Comparison of ENCODE assay signal across 2 cellular contexts in the genomic region with DNA sequence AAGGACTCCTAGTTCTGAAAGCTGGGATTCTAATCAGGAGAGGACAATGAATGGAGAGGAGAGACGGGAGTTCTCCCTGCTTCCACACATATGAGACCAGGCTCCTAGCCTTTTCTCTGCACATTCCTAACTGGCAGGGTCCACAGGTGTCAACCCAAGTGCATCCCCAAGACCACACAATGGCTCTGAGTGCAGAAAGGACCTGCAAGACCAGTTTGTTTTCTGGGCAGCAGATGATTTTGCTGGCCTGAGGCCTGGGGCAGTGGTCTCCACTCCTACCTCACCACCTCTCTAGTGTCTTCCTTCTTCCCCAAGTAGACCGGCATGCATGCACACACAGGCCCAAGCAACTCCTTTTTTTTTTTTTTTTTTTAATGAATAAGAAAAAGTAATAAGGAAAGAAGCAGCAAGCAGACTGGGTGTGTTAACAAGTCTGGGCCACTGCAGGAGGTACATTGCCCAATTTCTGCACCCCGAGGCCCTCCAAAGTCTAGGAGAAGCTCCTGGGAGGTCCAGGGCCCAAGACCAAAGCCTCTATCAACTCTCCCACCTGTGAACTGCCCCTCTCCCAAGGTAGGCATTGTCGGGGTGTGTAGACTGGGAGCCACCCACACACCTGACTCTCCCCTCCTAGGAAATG.
TF ChIP-seq lines count a peak whose summit lies in the region.

No MANE protein-coding gene starts in this region.

TF ChIP-seq in SK-N-SH, 30 proteins besides CTCF, POLR2A, EP300 and RAD21 (continued from another document):
- TF ChIP-seq, protein P1, sequence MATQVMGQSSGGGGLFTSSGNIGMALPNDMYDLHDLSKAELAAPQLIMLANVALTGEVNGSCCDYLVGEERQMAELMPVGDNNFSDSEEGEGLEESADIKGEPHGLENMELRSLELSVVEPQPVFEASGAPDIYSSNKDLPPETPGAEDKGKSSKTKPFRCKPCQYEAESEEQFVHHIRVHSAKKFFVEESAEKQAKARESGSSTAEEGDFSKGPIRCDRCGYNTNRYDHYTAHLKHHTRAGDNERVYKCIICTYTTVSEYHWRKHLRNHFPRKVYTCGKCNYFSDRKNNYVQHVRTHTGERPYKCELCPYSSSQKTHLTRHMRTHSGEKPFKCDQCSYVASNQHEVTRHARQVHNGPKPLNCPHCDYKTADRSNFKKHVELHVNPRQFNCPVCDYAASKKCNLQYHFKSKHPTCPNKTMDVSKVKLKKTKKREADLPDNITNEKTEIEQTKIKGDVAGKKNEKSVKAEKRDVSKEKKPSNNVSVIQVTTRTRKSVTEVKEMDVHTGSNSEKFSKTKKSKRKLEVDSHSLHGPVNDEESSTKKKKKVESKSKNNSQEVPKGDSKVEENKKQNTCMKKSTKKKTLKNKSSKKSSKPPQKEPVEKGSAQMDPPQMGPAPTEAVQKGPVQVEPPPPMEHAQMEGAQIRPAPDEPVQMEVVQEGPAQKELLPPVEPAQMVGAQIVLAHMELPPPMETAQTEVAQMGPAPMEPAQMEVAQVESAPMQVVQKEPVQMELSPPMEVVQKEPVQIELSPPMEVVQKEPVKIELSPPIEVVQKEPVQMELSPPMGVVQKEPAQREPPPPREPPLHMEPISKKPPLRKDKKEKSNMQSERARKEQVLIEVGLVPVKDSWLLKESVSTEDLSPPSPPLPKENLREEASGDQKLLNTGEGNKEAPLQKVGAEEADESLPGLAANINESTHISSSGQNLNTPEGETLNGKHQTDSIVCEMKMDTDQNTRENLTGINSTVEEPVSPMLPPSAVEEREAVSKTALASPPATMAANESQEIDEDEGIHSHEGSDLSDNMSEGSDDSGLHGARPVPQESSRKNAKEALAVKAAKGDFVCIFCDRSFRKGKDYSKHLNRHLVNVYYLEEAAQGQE (IDR thresholded peaks at IDR 0.05; ENCODE audit: low read depth, low read length), result no peak
- TF ChIP-seq, protein P2, sequence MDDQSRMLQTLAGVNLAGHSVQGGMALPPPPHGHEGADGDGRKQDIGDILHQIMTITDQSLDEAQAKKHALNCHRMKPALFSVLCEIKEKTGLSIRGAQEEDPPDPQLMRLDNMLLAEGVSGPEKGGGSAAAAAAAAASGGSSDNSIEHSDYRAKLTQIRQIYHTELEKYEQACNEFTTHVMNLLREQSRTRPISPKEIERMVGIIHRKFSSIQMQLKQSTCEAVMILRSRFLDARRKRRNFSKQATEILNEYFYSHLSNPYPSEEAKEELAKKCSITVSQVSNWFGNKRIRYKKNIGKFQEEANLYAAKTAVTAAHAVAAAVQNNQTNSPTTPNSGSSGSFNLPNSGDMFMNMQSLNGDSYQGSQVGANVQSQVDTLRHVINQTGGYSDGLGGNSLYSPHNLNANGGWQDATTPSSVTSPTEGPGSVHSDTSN (IDR thresholded peaks at IDR 0.05), result no peak
- TF ChIP-seq CHD2 (IDR thresholded peaks at IDR 0.05; ENCODE audit: low read length, partially characterized antibody) (no peak), GATA2 (CRISPR knock-in tag; IDR thresholded peaks at IDR 0.05) (no peak), FOXJ3 (CRISPR knock-in tag; IDR thresholded peaks at IDR 0.05) (no peak), SMC3 (IDR thresholded peaks at IDR 0.05; ENCODE audit: low read depth, low read length) (no peak), TEAD4 (IDR thresholded peaks at IDR 0.05; ENCODE audit: borderline replicate concordance, insufficient read depth) (no peak), MXI1 (IDR thresholded peaks at IDR 0.05; ENCODE audit: low read depth, low read length) (no peak), NRF1 (IDR thresholded peaks at IDR 0.05; ENCODE audit: low read depth, low read length) (no peak), YY1 (IDR thresholded peaks at IDR 0.05; ENCODE audit: low read depth) (no peak), GABPA (IDR thresholded peaks at IDR 0.05; ENCODE audit: low read depth) (no peak), RCOR1 (IDR thresholded peaks at IDR 0.05; ENCODE audit: low read length) (no peak), RXRA (IDR thresholded peaks at IDR 0.05; ENCODE audit: borderline replicate concordance, low read depth) (no peak), RFX5 (IDR thresholded peaks at IDR 0.05; ENCODE audit: low read length) (no peak), SIN3A (IDR thresholded peaks at IDR 0.05; ENCODE audit: borderline replicate concordance, low read depth, low read length) (no peak)
- TF ChIP-seq, protein P3, sequence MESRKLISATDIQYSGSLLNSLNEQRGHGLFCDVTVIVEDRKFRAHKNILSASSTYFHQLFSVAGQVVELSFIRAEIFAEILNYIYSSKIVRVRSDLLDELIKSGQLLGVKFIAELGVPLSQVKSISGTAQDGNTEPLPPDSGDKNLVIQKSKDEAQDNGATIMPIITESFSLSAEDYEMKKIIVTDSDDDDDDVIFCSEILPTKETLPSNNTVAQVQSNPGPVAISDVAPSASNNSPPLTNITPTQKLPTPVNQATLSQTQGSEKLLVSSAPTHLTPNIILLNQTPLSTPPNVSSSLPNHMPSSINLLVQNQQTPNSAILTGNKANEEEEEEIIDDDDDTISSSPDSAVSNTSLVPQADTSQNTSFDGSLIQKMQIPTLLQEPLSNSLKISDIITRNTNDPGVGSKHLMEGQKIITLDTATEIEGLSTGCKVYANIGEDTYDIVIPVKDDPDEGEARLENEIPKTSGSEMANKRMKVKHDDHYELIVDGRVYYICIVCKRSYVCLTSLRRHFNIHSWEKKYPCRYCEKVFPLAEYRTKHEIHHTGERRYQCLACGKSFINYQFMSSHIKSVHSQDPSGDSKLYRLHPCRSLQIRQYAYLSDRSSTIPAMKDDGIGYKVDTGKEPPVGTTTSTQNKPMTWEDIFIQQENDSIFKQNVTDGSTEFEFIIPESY (IDR thresholded peaks at IDR 0.05; ENCODE audit: borderline replicate concordance, low read depth), result no peak
- TF ChIP-seq, protein P4, sequence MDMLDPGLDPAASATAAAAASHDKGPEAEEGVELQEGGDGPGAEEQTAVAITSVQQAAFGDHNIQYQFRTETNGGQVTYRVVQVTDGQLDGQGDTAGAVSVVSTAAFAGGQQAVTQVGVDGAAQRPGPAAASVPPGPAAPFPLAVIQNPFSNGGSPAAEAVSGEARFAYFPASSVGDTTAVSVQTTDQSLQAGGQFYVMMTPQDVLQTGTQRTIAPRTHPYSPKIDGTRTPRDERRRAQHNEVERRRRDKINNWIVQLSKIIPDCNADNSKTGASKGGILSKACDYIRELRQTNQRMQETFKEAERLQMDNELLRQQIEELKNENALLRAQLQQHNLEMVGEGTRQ (IDR thresholded peaks at IDR 0.05; ENCODE audit: borderline replicate concordance, low read depth, low read length), result no peak
- TF ChIP-seq, protein P5, sequence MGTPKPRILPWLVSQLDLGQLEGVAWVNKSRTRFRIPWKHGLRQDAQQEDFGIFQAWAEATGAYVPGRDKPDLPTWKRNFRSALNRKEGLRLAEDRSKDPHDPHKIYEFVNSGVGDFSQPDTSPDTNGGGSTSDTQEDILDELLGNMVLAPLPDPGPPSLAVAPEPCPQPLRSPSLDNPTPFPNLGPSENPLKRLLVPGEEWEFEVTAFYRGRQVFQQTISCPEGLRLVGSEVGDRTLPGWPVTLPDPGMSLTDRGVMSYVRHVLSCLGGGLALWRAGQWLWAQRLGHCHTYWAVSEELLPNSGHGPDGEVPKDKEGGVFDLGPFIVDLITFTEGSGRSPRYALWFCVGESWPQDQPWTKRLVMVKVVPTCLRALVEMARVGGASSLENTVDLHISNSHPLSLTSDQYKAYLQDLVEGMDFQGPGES (IDR thresholded peaks at IDR 0.05; ENCODE audit: low read depth, low read length), result no peak

TF ChIP-seq in SK-N-SH treated with all-trans-retinoic acid at 6 μM for 48 hours, 23 proteins besides CTCF, POLR2A, EP300 and RAD21 (continued from another document):
- TF ChIP-seq, protein P6, sequence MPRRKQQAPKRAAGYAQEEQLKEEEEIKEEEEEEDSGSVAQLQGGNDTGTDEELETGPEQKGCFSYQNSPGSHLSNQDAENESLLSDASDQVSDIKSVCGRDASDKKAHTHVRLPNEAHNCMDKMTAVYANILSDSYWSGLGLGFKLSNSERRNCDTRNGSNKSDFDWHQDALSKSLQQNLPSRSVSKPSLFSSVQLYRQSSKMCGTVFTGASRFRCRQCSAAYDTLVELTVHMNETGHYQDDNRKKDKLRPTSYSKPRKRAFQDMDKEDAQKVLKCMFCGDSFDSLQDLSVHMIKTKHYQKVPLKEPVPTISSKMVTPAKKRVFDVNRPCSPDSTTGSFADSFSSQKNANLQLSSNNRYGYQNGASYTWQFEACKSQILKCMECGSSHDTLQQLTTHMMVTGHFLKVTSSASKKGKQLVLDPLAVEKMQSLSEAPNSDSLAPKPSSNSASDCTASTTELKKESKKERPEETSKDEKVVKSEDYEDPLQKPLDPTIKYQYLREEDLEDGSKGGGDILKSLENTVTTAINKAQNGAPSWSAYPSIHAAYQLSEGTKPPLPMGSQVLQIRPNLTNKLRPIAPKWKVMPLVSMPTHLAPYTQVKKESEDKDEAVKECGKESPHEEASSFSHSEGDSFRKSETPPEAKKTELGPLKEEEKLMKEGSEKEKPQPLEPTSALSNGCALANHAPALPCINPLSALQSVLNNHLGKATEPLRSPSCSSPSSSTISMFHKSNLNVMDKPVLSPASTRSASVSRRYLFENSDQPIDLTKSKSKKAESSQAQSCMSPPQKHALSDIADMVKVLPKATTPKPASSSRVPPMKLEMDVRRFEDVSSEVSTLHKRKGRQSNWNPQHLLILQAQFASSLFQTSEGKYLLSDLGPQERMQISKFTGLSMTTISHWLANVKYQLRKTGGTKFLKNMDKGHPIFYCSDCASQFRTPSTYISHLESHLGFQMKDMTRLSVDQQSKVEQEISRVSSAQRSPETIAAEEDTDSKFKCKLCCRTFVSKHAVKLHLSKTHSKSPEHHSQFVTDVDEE (CRISPR knock-in tag; IDR thresholded peaks at IDR 0.05), result no peak
- TF ChIP-seq, protein P7, sequence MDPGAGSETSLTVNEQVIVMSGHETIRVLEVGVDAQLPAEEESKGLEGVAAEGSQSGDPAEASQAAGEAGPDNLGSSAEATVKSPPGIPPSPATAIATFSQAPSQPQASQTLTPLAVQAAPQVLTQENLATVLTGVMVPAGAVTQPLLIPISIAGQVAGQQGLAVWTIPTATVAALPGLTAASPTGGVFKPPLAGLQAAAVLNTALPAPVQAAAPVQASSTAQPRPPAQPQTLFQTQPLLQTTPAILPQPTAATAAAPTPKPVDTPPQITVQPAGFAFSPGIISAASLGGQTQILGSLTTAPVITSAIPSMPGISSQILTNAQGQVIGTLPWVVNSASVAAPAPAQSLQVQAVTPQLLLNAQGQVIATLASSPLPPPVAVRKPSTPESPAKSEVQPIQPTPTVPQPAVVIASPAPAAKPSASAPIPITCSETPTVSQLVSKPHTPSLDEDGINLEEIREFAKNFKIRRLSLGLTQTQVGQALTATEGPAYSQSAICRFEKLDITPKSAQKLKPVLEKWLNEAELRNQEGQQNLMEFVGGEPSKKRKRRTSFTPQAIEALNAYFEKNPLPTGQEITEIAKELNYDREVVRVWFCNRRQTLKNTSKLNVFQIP (CRISPR knock-in tag; IDR thresholded peaks at IDR 0.05; ENCODE audit: borderline replicate concordance, low read depth), result no peak
